ENCODE assay signal across 9 cellular contexts in the genomic region with DNA sequence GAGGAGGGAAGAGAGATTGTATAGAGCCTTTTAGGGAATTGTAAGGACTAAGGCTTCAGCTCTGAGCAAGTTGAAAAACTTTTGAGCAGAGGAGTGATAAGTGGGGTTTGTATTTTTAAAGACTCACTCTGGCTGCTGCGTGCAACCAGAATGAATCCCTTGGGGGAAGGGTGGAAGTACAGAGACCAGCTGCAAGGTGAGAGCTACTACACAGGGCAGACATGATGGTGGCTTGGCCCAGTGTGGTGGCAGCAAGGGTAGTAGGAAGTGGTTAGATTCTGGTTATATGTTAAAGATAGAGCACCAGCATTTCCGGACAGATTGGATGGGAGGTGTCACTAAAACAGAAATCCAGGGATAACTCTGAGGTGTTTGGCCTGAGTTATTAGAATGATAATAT. TPM values are rescaled to one million over a fixed set of nuclear protein-coding genes. Genes with fewer than 3 reads are reported as not detected.
DNase-seq lines count a peak whose midpoint lies in the region; ATAC-seq, FAIRE-seq and TF ChIP-seq lines count a peak whose summit lies in the region.
"Had no signal": no experiment of that assay in that cellular context is flagged by ENCODE, and none has a peak within 500 bp of the region (broad histone marks: within the 10 kb centered on the region; RNA-seq: fewer than 3 reads in every experiment).

No MANE protein-coding gene starts in this region.

- H3K9me3 Mint-ChIP-seq in activated T-cell treated with anti-CD3 and anti-CD28 coated beads, Interleukin-2, amount 50 U/mL, for 4 hours, result no peaks in the 10 kb centered on the region
- H3K9me3 Mint-ChIP-seq: activated CD4-positive, alpha-beta memory T cell treated with anti-CD3 and anti-CD28 coated beads for 36 hours had no signal

- H3K27ac ChIP-seq in coronary artery, result peak overlapping the region; percentile 41 to 67

- peak; percentile 67 for FAIRE-seq in GM12892 (lab: Jason Lieb, UNC)

- H3K36me3 Mint-ChIP-seq in activated T-cell treated with anti-CD3 and anti-CD28 coated beads, Interleukin-2, amount 50 U/mL, for 4 hours (ENCODE audit: insufficient read depth), result no peaks in the 10 kb centered on the region
- H3K36me3 Mint-ChIP-seq: activated CD4-positive, alpha-beta memory T cell treated with anti-CD3 and anti-CD28 coated beads for 36 hours had no signal

- no peak for TF ChIP-seq CTCF in coronary artery (IDR thresholded peaks at IDR 0.05)

- ATAC-seq in GM21381 (IDR thresholded peaks at IDR 0.05; ENCODE audit: unreplicated experiment) (peak; percentile 94), HG03354 (IDR thresholded peaks at IDR 0.05; ENCODE audit: poor library complexity, severe bottlenecking, unreplicated experiment) (peak; percentile 100)
- no peak for ATAC-seq in activated T-cell treated with anti-CD3 and anti-CD28 coated beads, Interleukin-2, amount 50 U/mL, for 4 hours

- DNase-seq in GM12892 (ENCODE audit: insufficient read length) (no peak), coronary artery (ENCODE audit: low spot score) (no peak), T-helper 1 cell (no peak), kidney tubule cell (ENCODE audit: low spot score) (no peak)
- DNase-seq in stimulated activated CD4-positive, alpha-beta T cell treated with anti-CD3 and anti-CD28 coated beads, Interleukin-1b, Interleukin-23, amount 100 ng/mL, for 48 hours, result no peak
- no peak for DNase-seq in activated T-cell treated with anti-CD3 and anti-CD28 coated beads, Interleukin-2, amount 50 U/mL, for 4 hours
- DNase-seq: activated CD4-positive, alpha-beta memory T cell treated with anti-CD3 and anti-CD28 coated beads for 36 hours had no signal

- peaks cover 5% of the 10 kb centered on the region for H3K4me1 Mint-ChIP-seq in activated T-cell treated with anti-CD3 and anti-CD28 coated beads, Interleukin-2, amount 50 U/mL, for 4 hours (ENCODE audit: low read depth)

- no peak for TF ChIP-seq POLR2A in GM12892 (IDR thresholded peaks at IDR 0.05; ENCODE audit: low read depth, low read length)

- H3K4me3 ChIP-seq in coronary artery, result no peak overlapping the region

- H3K4me3 Mint-ChIP-seq in activated T-cell treated with anti-CD3 and anti-CD28 coated beads, Interleukin-2, amount 50 U/mL, for 4 hours, result no peak overlapping the region
- H3K4me3 Mint-ChIP-seq: activated CD4-positive, alpha-beta memory T cell treated with anti-CD3 and anti-CD28 coated beads for 36 hours had no signal

- peaks cover 4% of the 10 kb centered on the region for H3K27me3 Mint-ChIP-seq in activated T-cell treated with anti-CD3 and anti-CD28 coated beads, Interleukin-2, amount 50 U/mL, for 4 hours (ENCODE audit: low read depth)

RNA-seq across cellular contexts. Expression of a gene that starts 10.1 kb away (rescaled TPM):
- polyA plus RNA-seq in GM12892 (2012; ENCODE audit: missing spikeins), result 11.5 TPM
- 1 to 10 TPM; 2.7 to 6.2 (median 4.8) TPM for total RNA-seq in activated T-cell treated with anti-CD3 and anti-CD28 coated beads, Interleukin-2, amount 50 U/mL, for 4 hours

Comparison
In these comparisons a context has a peak if more than half of its experiments do, and no peak if none do; other contexts are left out.
1. ATAC-seq: peak in GM21381 (single experiment) and HG03354 (single experiment); none in activated T-cell treated with anti-CD3 and anti-CD28 coated beads, Interleukin-2, amount 50 U/mL, for 4 hours (0 of 2).